9 cellular contexts compared by ENCODE assay signal in genomic region chr3:15329058-15330005, GRCh38. TPM values are rescaled to one million over a fixed set of nuclear protein-coding genes. Genes with fewer than 3 reads are reported as not detected.
DNase-seq lines count a peak whose midpoint lies in the region; ATAC-seq and TF ChIP-seq lines count a peak whose summit lies in the region.
"Had no signal": no experiment of that assay in that cellular context is flagged by ENCODE, and none has a peak within 500 bp of the region (broad histone marks: within the 10 kb centered on the region; RNA-seq: fewer than 3 reads in every experiment).

No MANE protein-coding gene starts in this region.

- H3K4me1 ChIP-seq in mammary epithelial cell (ENCODE audit: insufficient read depth, low read length) (peaks cover 36% of the 10 kb centered on the region), tibial artery (peaks cover 0 to 51% (median 36%) of the 10 kb centered on the region in 4 donors)

- dilution Hi-C loops in mammary epithelial cell (cut with HindIII; ENCODE audit: low sequenced_read_pairs): no loop called here

- peaks cover 59 to 91% (median 79%) of the 10 kb centered on the region in 3 donors for H3K4me1 Mint-ChIP-seq in naive B cell

- no peak overlapping the region for H2AFZ ChIP-seq in mammary epithelial cell (ENCODE audit: low read depth, low read length)

- H3K27me3 ChIP-seq in mammary epithelial cell (ENCODE audit: insufficient read depth, low read length) (no peaks in the 10 kb centered on the region), tibial artery (no peaks in the 10 kb centered on the region)

- no peaks in the 10 kb centered on the region for H3K27me3 Mint-ChIP-seq in naive B cell

- peaks cover 22% of the 10 kb centered on the region for H3K79me2 ChIP-seq in mammary epithelial cell (ENCODE audit: insufficient read depth, low read length)

- no peak overlapping the region for H3K9ac ChIP-seq in mammary epithelial cell (ENCODE audit: insufficient read depth, low read length)

- TF ChIP-seq CTCF in mammary epithelial cell (conservative IDR thresholded peaks at IDR 0.05 in 1 of 2, IDR thresholded peaks at IDR 0.05 in 1 of 2; ENCODE audit: extremely low read depth in 1 of 2, insufficient read depth in 1 of 2, low read depth in 1 of 2, low read length in 2 of 2) (no peak), tibial artery (IDR thresholded peaks at IDR 0.05) (no peak), GM13976 (IDR thresholded peaks at IDR 0.05; ENCODE audit: borderline replicate concordance, control extremely low read depth, extremely low read depth, insufficient read depth, missing control alignments) (no peak)

- H3K27ac ChIP-seq in mammary epithelial cell (ENCODE audit: insufficient read depth, low read depth, low read length) (no peak overlapping the region), tibial artery (peak overlapping the region; percentile 88 to 93)
- H3K27ac ChIP-seq: 22Rv1 had no signal

- peak overlapping the region in 5 of 6 donors; percentile 15 to 96 (median 86) for H3K27ac Mint-ChIP-seq in naive B cell

- CTCF ChIA-PET in mammary epithelial cell (lab: Charles Lee; ENCODE audit: low non-redundant PET): interaction anchor here (0.6 kb wide), 1 partner anchor 33 kb away, joined by 6 read pairs; no protein-coding TSS in a partner anchor

- H3K9me3 Mint-ChIP-seq in naive B cell: no peaks in the 10 kb centered on the region

- in situ Hi-C loops in mammary epithelial cell (cut with MboI; ENCODE audit: low sequenced_read_pairs in 2 of 2) (loop anchor here in 1 of 2 donors (5.0 kb wide), 1 partner anchor 62 kb away; no protein-coding TSS in a partner anchor), GM13976 (cut with MboI; ENCODE audit: low sequenced_read_pairs, unreplicated experiment) (loop anchor here (10.0 kb wide), 1 partner anchor 55 kb away; no protein-coding TSS in a partner anchor)

- 82% methylated on average over 10 of the region's 11 CpGs for WGBS in mammary epithelial cell (ENCODE audit: low coverage, missing lambda C conversion rate)

- ATAC-seq in naive B cell (ENCODE audit: low read depth in 2 of 2) (no peak), GM18867 (IDR thresholded peaks at IDR 0.05; ENCODE audit: unreplicated experiment) (no peak), HG03520 (IDR thresholded peaks at IDR 0.05; ENCODE audit: unreplicated experiment) (no peak)

- H3K9me3 ChIP-seq in mammary epithelial cell (replicated peaks; ENCODE audit: insufficient read depth, low read length): no peaks in the 10 kb centered on the region
- H3K9me3 ChIP-seq in tibial artery: no peaks in the 10 kb centered on the region

- H3K4me2 ChIP-seq in mammary epithelial cell (ENCODE audit: insufficient read depth, low read depth, low read length): no peak overlapping the region

- DNase-seq in DMS 273 (lab: John Stamatoyannopoulos, UW; ENCODE audit: unreplicated experiment) (peak; percentile 29), DMS 273 treated with DMSO at 0.1 percent for 48 hours (lab: John Stamatoyannopoulos, UW) (no peak), mammary epithelial cell (no peak), naive B cell (no peak), tibial artery (no peak), GM13976 (ENCODE audit: low spot score) (no peak)

- H3K36me3 Mint-ChIP-seq in naive B cell: peaks cover 32% of the 10 kb centered on the region in 2 donors

- no peaks in the 10 kb centered on the region for H4K20me1 ChIP-seq in mammary epithelial cell (ENCODE audit: insufficient read depth, low read length)

- H3K4me3 Mint-ChIP-seq in naive B cell: peak overlapping the region; percentile 56 to 99 (median 98)

- no peaks in the 10 kb centered on the region for H3K36me3 ChIP-seq in mammary epithelial cell (ENCODE audit: insufficient read depth, low read length)
- H3K36me3 ChIP-seq in tibial artery: peaks cover 0 to 6% (median 5%) of the 10 kb centered on the region in 3 donors

- no peak overlapping the region for H3K4me3 ChIP-seq in mammary epithelial cell (replicated peaks in 1 of 3; ENCODE audit: insufficient read depth in 1 of 3, low read depth in 2 of 3, low read length in 3 of 3)
- H3K4me3 ChIP-seq in tibial artery: peak overlapping the region in 1 of 2 donors; percentile 88

- TSS peak; percentile 6 for BruUV-seq in mammary epithelial cell (replicated peaks; lab: Mats Ljungman, UMichigan)

- intact Hi-C loops in mammary epithelial cell (cut with micrococcal nuclease) (loop anchor here (2.0 kb wide), 1 partner anchor 13 kb away; no protein-coding TSS in a partner anchor), tibial artery (cut with DNase I; ENCODE audit: low total_unique reads) (loop anchor here (2.0 to 5.0 kb wide), 2 partner anchors 48 to 63 kb away; no protein-coding TSS in a partner anchor)

RNA-seq across cellular contexts. Expression of gene SH3BP5, which starts 3.1 kb away (rescaled TPM):
- 10 to 100 TPM; 15.4 to 21.0 TPM for total RNA-seq in mammary epithelial cell
- polyA plus RNA-seq in mammary epithelial cell: 20.1 TPM
- 10.6 TPM for polyA minus RNA-seq in mammary epithelial cell
- polyA plus RNA-seq in naive B cell (ENCODE audit: low read depth in 6 of 6): 100 to 1,000 TPM in 5 of 6 donors, 10 to 100 TPM in 1; 71.3 to 177 (median 131) TPM
